ENCODE assay signal across 10 cellular contexts in genomic region chr15:63231717-63232116, GRCh38. TPM values are rescaled to one million over a fixed set of nuclear protein-coding genes. Genes with fewer than 3 reads are reported as not detected.
DNase-seq lines count a peak whose midpoint lies in the region; ATAC-seq and TF ChIP-seq lines count a peak whose summit lies in the region.
"Had no signal": no experiment of that assay in that cellular context is flagged by ENCODE, and none has a peak within 500 bp of the region (broad histone marks: within the 10 kb centered on the region; RNA-seq: fewer than 3 reads in every experiment).

No MANE protein-coding gene starts in this region.

- no peak for TF ChIP-seq POLR2A in breast epithelium (IDR thresholded peaks at IDR 0.05)

- H3K27me3 ChIP-seq in HL-60 (ENCODE audit: insufficient read depth, poor library complexity, severe bottlenecking) (no peaks in the 10 kb centered on the region), breast epithelium (no peaks in the 10 kb centered on the region)
- H3K27me3 ChIP-seq: adrenal gland had no signal

- intact Hi-C loops in natural killer cell (cut with micrococcal nuclease): loop anchor here (2.0 kb wide), 2 partner anchors 19 to 39 kb away; no protein-coding TSS in a partner anchor
- intact Hi-C loops in breast epithelium (cut with DNase I; ENCODE audit: low total_unique reads): no loop called here

- peaks cover 52% of the 10 kb centered on the region for H3K4me1 Mint-ChIP-seq in activated naive CD8-positive, alpha-beta T cell treated with anti-CD3 and anti-CD28 coated beads, Interleukin-2, amount 10 ng/mL, durations not matched to agents 7 days and 5 days
- H3K4me1 Mint-ChIP-seq in natural killer cell: peaks cover 70 to 75% of the 10 kb centered on the region in 2 donors

- H3K27me3 Mint-ChIP-seq in activated naive CD8-positive, alpha-beta T cell treated with anti-CD3 and anti-CD28 coated beads, Interleukin-2, amount 10 ng/mL, durations not matched to agents 7 days and 5 days: no peaks in the 10 kb centered on the region
- H3K27me3 Mint-ChIP-seq in natural killer cell (ENCODE audit: low read depth in 2 of 2): no peaks in the 10 kb centered on the region

- H3K4me3 Mint-ChIP-seq in activated naive CD8-positive, alpha-beta T cell treated with anti-CD3 and anti-CD28 coated beads, Interleukin-2, amount 10 ng/mL, durations not matched to agents 7 days and 5 days: peak overlapping the region; percentile 41
- H3K4me3 Mint-ChIP-seq in natural killer cell: peak overlapping the region; percentile 25

- H3K27ac ChIP-seq in HL-60 (replicated peaks): peak overlapping the region; percentile 5
- no peak overlapping the region for H3K27ac ChIP-seq in breast epithelium
- H3K27ac ChIP-seq: RWPE1 had no signal

- TF ChIP-seq CTCF in HL-60 (IDR thresholded peaks at IDR 0.05; ENCODE audit: insufficient read depth, low read length): no peak
- no peak for TF ChIP-seq CTCF in natural killer cell (IDR thresholded peaks at IDR 0.05)
- TF ChIP-seq CTCF in breast epithelium (IDR thresholded peaks at IDR 0.05): no peak

- H3K36me3 ChIP-seq in breast epithelium: no peaks in the 10 kb centered on the region
- H3K36me3 ChIP-seq: adrenal gland had no signal

- H3K9me3 ChIP-seq in breast epithelium: no peaks in the 10 kb centered on the region
- H3K9me3 ChIP-seq: adrenal gland had no signal

- DNase-seq in CD1c-positive myeloid dendritic cell (ENCODE audit: extremely low spot score) (peak; percentile 38), HL-60 (ENCODE audit: low read depth in 1 of 2, low spot score in 1 of 2) (peak in 1 of 2 experiments; percentile 26), natural killer cell (no peak), breast epithelium (ENCODE audit: low spot score in 2 of 2) (no peak), hepatic stellate cell (ENCODE audit: low spot score) (no peak)
- no peak for DNase-seq in activated naive CD8-positive, alpha-beta T cell treated with anti-CD3 and anti-CD28 coated beads, Interleukin-2, amount 10 ng/mL, durations not matched to agents 7 days and 5 days
- DNase-seq: activated CD4-positive, CD25-positive, alpha-beta regulatory T cell treated with anti-CD3 and anti-CD28 coated beads, Interleukin-2, amount 50 U/mL, for 72 hours; adrenal gland had no signal

- ATAC-seq in activated naive CD8-positive, alpha-beta T cell treated with anti-CD3 and anti-CD28 coated beads, Interleukin-2, amount 10 ng/mL, durations not matched to agents 7 days and 5 days (ENCODE audit: low read depth): no peak
- ATAC-seq in natural killer cell (peak; percentile 23 to 56 (median 31)), GM18519 (IDR thresholded peaks at IDR 0.05; ENCODE audit: low FRiP score, unreplicated experiment) (no peak)

- POLR2A ChIA-PET in activated naive CD8-positive, alpha-beta T cell treated with anti-CD3 and anti-CD28 coated beads, Interleukin-2, amount 10 ng/mL, durations not matched to agents 7 days and 5 days (lab: Charles Lee): interaction anchor here (0.8 to 1.9 kb wide), 4 partner anchors 34 to 272 kb away, joined by 3 to 9 read pairs (median 5); partner anchors contain the start of gene RPS27L

- H3K36me3 Mint-ChIP-seq in activated naive CD8-positive, alpha-beta T cell treated with anti-CD3 and anti-CD28 coated beads, Interleukin-2, amount 10 ng/mL, durations not matched to agents 7 days and 5 days: peaks cover 23% of the 10 kb centered on the region
- peaks cover under 1% of the 10 kb centered on the region for H3K36me3 Mint-ChIP-seq in natural killer cell

- H3K9me3 Mint-ChIP-seq in activated naive CD8-positive, alpha-beta T cell treated with anti-CD3 and anti-CD28 coated beads, Interleukin-2, amount 10 ng/mL, durations not matched to agents 7 days and 5 days: no peaks in the 10 kb centered on the region
- H3K9me3 Mint-ChIP-seq in natural killer cell: no peaks in the 10 kb centered on the region

- H3K4me1 ChIP-seq in breast epithelium: peaks cover 0 to 10% of the 10 kb centered on the region in 2 donors

- H3K4me3 ChIP-seq in HL-60 (replicated peaks; ENCODE audit: insufficient read depth, low read length) (no peak overlapping the region), breast epithelium (no peak overlapping the region)
- H3K4me3 ChIP-seq: adrenal gland had no signal

- H3K27ac Mint-ChIP-seq in activated naive CD8-positive, alpha-beta T cell treated with anti-CD3 and anti-CD28 coated beads, Interleukin-2, amount 10 ng/mL, durations not matched to agents 7 days and 5 days: peak overlapping the region; percentile 73
- H3K27ac Mint-ChIP-seq in natural killer cell: peak overlapping the region; percentile 90 to 94

RNA-seq across cellular contexts. Expression of gene RAB8B, which starts 42.3 kb away (rescaled TPM):
- total RNA-seq in activated naive CD8-positive, alpha-beta T cell treated with anti-CD3 and anti-CD28 coated beads, Interleukin-2, amount 10 ng/mL, durations not matched to agents 7 days and 5 days: 100 to 1,000 TPM; 111 TPM
- 100 to 1,000 TPM; 128 to 155 (median 137) TPM for total RNA-seq in natural killer cell
- total RNA-seq in breast epithelium: 10 to 100 TPM; 31.3 to 46.2 (median 36.7) TPM

RNA-seq across cellular contexts. Expression of gene APH1B, which starts 45.7 kb away (rescaled TPM):
- total RNA-seq in activated naive CD8-positive, alpha-beta T cell treated with anti-CD3 and anti-CD28 coated beads, Interleukin-2, amount 10 ng/mL, durations not matched to agents 7 days and 5 days: 10 to 100 TPM; 17.9 to 19.1 TPM
- total RNA-seq in natural killer cell (10 to 100 TPM in 1 of 3 donors, 1 to 10 TPM in 2; 8.6 to 12.4 (median 9.9) TPM), breast epithelium (10 to 100 TPM; 21.3 to 26.1 (median 25.6) TPM)

Comparison
In these comparisons a context has a peak if more than half of its experiments do, and no peak if none do; other contexts are left out.
1. ATAC-seq: peak in natural killer cell (3 of 3); none in activated naive CD8-positive, alpha-beta T cell treated with anti-CD3 and anti-CD28 coated beads, Interleukin-2, amount 10 ng/mL, durations not matched to agents 7 days and 5 days (single experiment) and GM18519 (single experiment).